ENCODE assay signal across 14 cellular contexts in genomic region chr20:41748051-41748450, GRCh38.
A peak's percentile ranks its signal among the peaks of the same experiment; 100 is the strongest.
DNase-seq lines count a peak whose midpoint lies in the region; ATAC-seq and TF ChIP-seq lines count a peak whose summit lies in the region.
"Had no signal": no experiment of that assay in that cellular context is flagged by ENCODE, and none has a peak within 500 bp of the region (broad histone marks: within the 10 kb centered on the region; RNA-seq: fewer than 3 reads in every experiment).

No MANE protein-coding gene starts in this region.

- ATAC-seq in WTC11 (peak; percentile 78), upper lobe of right lung (peak; percentile 16), GM18858 (IDR thresholded peaks at IDR 0.05; ENCODE audit: unreplicated experiment) (no peak)
- ATAC-seq: A549 had no signal

- H3K4me3 ChIP-seq in endodermal cell (ENCODE audit: low read length) = no peak overlapping the region
- no peak overlapping the region for H3K4me3 ChIP-seq in neural progenitor cell
- no peak overlapping the region for H3K4me3 ChIP-seq in upper lobe of right lung
- H3K4me3 ChIP-seq: A549 had no signal

- no peaks in the 10 kb centered on the region for H3K79me2 ChIP-seq in neural progenitor cell (ENCODE audit: low read depth)

- H3K4me3 Mint-ChIP-seq in WTC11 = no peak overlapping the region
- H3K4me3 Mint-ChIP-seq in endodermal cell = no peak overlapping the region
- no peak overlapping the region for H3K4me3 Mint-ChIP-seq in neural progenitor cell
- H3K4me3 Mint-ChIP-seq: CD4-positive, alpha-beta memory T cell had no signal

- no peaks in the 10 kb centered on the region for H3F3A ChIP-seq in neural progenitor cell (ENCODE audit: low read depth)

- POLR2A ChIA-PET in WTC11 (lab: Charles Lee) = interaction anchor here (1.0 kb wide), 1 partner anchor 27 kb away, joined by 4 read pairs; no protein-coding TSS in a partner anchor

- H4K20me1 ChIP-seq in neural progenitor cell (ENCODE audit: low read depth) = no peaks in the 10 kb centered on the region

- intact Hi-C loops in upper lobe of right lung (cut with DNase I) = no loop called here

- 76 to 93% methylated on average over 2 to 4 of the region's 4 CpGs for WGBS in endodermal cell (ENCODE audit: insufficient coverage in 1 of 2, insufficient read length in 1 of 2), 2 experiments

- H3K36me3 ChIP-seq in endodermal cell (ENCODE audit: control insufficient read depth, insufficient read depth, low read length) = no peaks in the 10 kb centered on the region
- no peaks in the 10 kb centered on the region for H3K36me3 ChIP-seq in neural progenitor cell
- H3K36me3 ChIP-seq in upper lobe of right lung = no peaks in the 10 kb centered on the region
- H3K36me3 ChIP-seq: BE2C had no signal

- H3K27ac Mint-ChIP-seq in WTC11 = no peak overlapping the region
- H3K27ac Mint-ChIP-seq in endodermal cell = no peak overlapping the region
- no peak overlapping the region for H3K27ac Mint-ChIP-seq in neural progenitor cell
- H3K27ac Mint-ChIP-seq: CD4-positive, alpha-beta memory T cell had no signal

- H3K27ac ChIP-seq in endodermal cell (ENCODE audit: low read depth, low read length) (no peak overlapping the region), neural progenitor cell (no peak overlapping the region), upper lobe of right lung (no peak overlapping the region)
- H3K27ac ChIP-seq: A549, C4-2B, HL-60 had no signal

- no peaks in the 10 kb centered on the region for H3K9me3 ChIP-seq in endodermal cell (ENCODE audit: control insufficient read depth, low read length)
- H3K9me3 ChIP-seq in neural progenitor cell (ENCODE audit: low read depth) = no peaks in the 10 kb centered on the region
- H3K9me3 ChIP-seq in upper lobe of right lung = no peaks in the 10 kb centered on the region
- H3K9me3 ChIP-seq: A549, BE2C had no signal

- H3K27me3 ChIP-seq in endodermal cell (ENCODE audit: control insufficient read depth, insufficient read depth, low read length, poor library complexity, severe bottlenecking) (no peaks in the 10 kb centered on the region), neural progenitor cell (no peaks in the 10 kb centered on the region), upper lobe of right lung (no peaks in the 10 kb centered on the region)
- H3K27me3 ChIP-seq: BE2C had no signal

- peaks cover 6% of the 10 kb centered on the region for H3K9me3 Mint-ChIP-seq in WTC11
- no peaks in the 10 kb centered on the region for H3K9me3 Mint-ChIP-seq in endodermal cell
- peaks cover 16% of the 10 kb centered on the region for H3K9me3 Mint-ChIP-seq in neural progenitor cell

- H3K36me3 Mint-ChIP-seq in WTC11 = no peaks in the 10 kb centered on the region
- no peaks in the 10 kb centered on the region for H3K36me3 Mint-ChIP-seq in endodermal cell (ENCODE audit: low read depth)
- H3K36me3 Mint-ChIP-seq in neural progenitor cell = no peaks in the 10 kb centered on the region
- H3K36me3 Mint-ChIP-seq: CD4-positive, alpha-beta memory T cell had no signal

- H3K4me1 ChIP-seq in endodermal cell (ENCODE audit: control insufficient read depth, insufficient read depth, low read length) (no peaks in the 10 kb centered on the region), neural progenitor cell (no peaks in the 10 kb centered on the region), upper lobe of right lung (no peaks in the 10 kb centered on the region)
- H3K4me1 ChIP-seq: A549, BE2C had no signal

- TF ChIP-seq CTCF in WTC11 (IDR thresholded peaks at IDR 0.05) (no peak), endodermal cell (conservative IDR thresholded peaks at IDR 0.05) (peak; percentile 50), neural progenitor cell (IDR thresholded peaks at IDR 0.05) (no peak), upper lobe of right lung (IDR thresholded peaks at IDR 0.05) (no peak)

- DNase-seq in WTC11 (ENCODE audit: low spot score) = peak; percentile 17
- DNase-seq in endodermal cell = peak; percentile 58
- no peak for DNase-seq in neural progenitor cell (ENCODE audit: low spot score)
- DNase-seq in upper lobe of right lung = no peak
- no peak for DNase-seq in NCI-H2196 treated with DMSO at 0.1 percent for 48 hours (lab: John Stamatoyannopoulos, UW; ENCODE audit: unreplicated experiment)
- DNase-seq in DMS53 (lab: John Stamatoyannopoulos, UW) = no peak
- DNase-seq: BE2C; CD4-positive, alpha-beta memory T cell; DND-41; GDM1 had no signal

- H3K4me2 ChIP-seq in neural progenitor cell = no peak overlapping the region
- H3K4me2 ChIP-seq: A549 had no signal

- H3K9ac ChIP-seq in endodermal cell (ENCODE audit: extremely low read depth, low read length, poor library complexity, severe bottlenecking) (no peak overlapping the region), neural progenitor cell (no peak overlapping the region)

- H2AFZ ChIP-seq in neural progenitor cell (replicated peaks) = peak overlapping the region; percentile 86

- peaks cover 8% of the 10 kb centered on the region for H3K4me1 Mint-ChIP-seq in WTC11
- H3K4me1 Mint-ChIP-seq in endodermal cell = no peaks in the 10 kb centered on the region
- H3K4me1 Mint-ChIP-seq in neural progenitor cell = no peaks in the 10 kb centered on the region
- H3K4me1 Mint-ChIP-seq: CD4-positive, alpha-beta memory T cell had no signal

- CTCF ChIA-PET in WTC11 (lab: Charles Lee) = interaction anchor here (0.7 to 4.7 kb wide), 4 partner anchors 10 to 931 kb away, joined by 3 to 30 read pairs (median 4); no protein-coding TSS in a partner anchor

- no peaks in the 10 kb centered on the region; the same call in 1 of the 2 replicates for H3K27me3 Mint-ChIP-seq in WTC11 (ENCODE audit: low read depth)
- no peaks in the 10 kb centered on the region for H3K27me3 Mint-ChIP-seq in endodermal cell (ENCODE audit: insufficient read depth)
- H3K27me3 Mint-ChIP-seq in neural progenitor cell (ENCODE audit: insufficient read depth, low read depth) = peaks cover 5% of the 10 kb centered on the region

TF ChIP-seq in WTC11, 78 proteins besides CTCF, POLR2A, EP300 and RAD21:
- TF ChIP-seq GTF2I (CRISPR knock-in tag; conservative IDR thresholded peaks at IDR 0.05) (no peak), ARID4B (CRISPR knock-in tag; IDR thresholded peaks at IDR 0.05; ENCODE audit: borderline replicate concordance) (no peak), IRF1 (CRISPR knock-in tag; IDR thresholded peaks at IDR 0.05) (no peak), OVOL2 (CRISPR knock-in tag; IDR thresholded peaks at IDR 0.05; ENCODE audit: borderline replicate concordance) (no peak), ZNF232 (CRISPR knock-in tag; IDR thresholded peaks at IDR 0.05) (no peak)

Comparison
In these comparisons a context has a peak if more than half of its experiments do, and no peak if none do; other contexts are left out.
1. DNase-seq: peak in WTC11 (single experiment) and endodermal cell (single experiment); none in neural progenitor cell (single experiment), upper lobe of right lung (single experiment), NCI-H2196 treated with DMSO at 0.1 percent for 48 hours (single experiment) and DMS53 (single experiment).